In genomic region chr18:35024196-35024595, GRCh38 we compare ENCODE assay signal across 23 cellular contexts.
"Had no signal": no experiment of that assay in that cellular context is flagged by ENCODE, and none has a peak within 500 bp of the region (broad histone marks: within the 10 kb centered on the region; RNA-seq: fewer than 3 reads in every experiment).

No MANE protein-coding gene starts in this region.

- H3K27ac Mint-ChIP-seq: activated CD4-positive, alpha-beta T cell treated with anti-CD3 and anti-CD28 coated beads, Interleukin-2, amount 10 ng/mL, durations not matched to agents 7 days and 5 days; activated naive CD8-positive, alpha-beta T cell treated with anti-CD3 and anti-CD28 coated beads for 36 hours; activated T-cell treated with anti-CD3 and anti-CD28 coated beads, Interleukin-2, amount 50 U/mL, for 72 hours; effector memory CD8-positive, alpha-beta T cell had no signal

- H3K27me3 ChIP-seq: brain microvascular endothelial cell, neutrophil, suprapubic skin, tibial nerve had no signal

- H3K27ac ChIP-seq: brain microvascular endothelial cell, neutrophil, suprapubic skin, WERI-Rb-1 had no signal

- H3K4me3 Mint-ChIP-seq: activated CD4-positive, alpha-beta T cell treated with anti-CD3 and anti-CD28 coated beads, Interleukin-2, amount 10 ng/mL, durations not matched to agents 7 days and 5 days; activated naive CD8-positive, alpha-beta T cell treated with anti-CD3 and anti-CD28 coated beads for 36 hours; activated T-cell treated with anti-CD3 and anti-CD28 coated beads, Interleukin-2, amount 50 U/mL, for 72 hours; effector memory CD8-positive, alpha-beta T cell had no signal

- H3K36me3 Mint-ChIP-seq: activated naive CD8-positive, alpha-beta T cell treated with anti-CD3 and anti-CD28 coated beads for 36 hours had no signal

- DNase-seq: activated CD4-positive, alpha-beta T cell treated with anti-CD3 and anti-CD28 coated beads, Interleukin-2, amount 10 ng/mL, durations not matched to agents 7 days and 5 days; activated naive CD4-positive, alpha-beta T cell; activated naive CD8-positive, alpha-beta T cell treated with anti-CD3 and anti-CD28 coated beads for 36 hours; activated T-cell treated with anti-CD3 and anti-CD28 coated beads for 4 hours; activated T-cell treated with anti-CD3 and anti-CD28 coated beads, Interleukin-2, amount 50 U/mL, for 72 hours; amniotic stem cell; brain microvascular endothelial cell; cortex of kidney; effector memory CD8-positive, alpha-beta T cell; foreskin melanocyte; glutamatergic neuron; islet precursor cell; left ventricle myocardium inferior; stimulated activated naive CD4-positive, alpha-beta T cell; T-helper 9 cell; WERI-Rb-1 had no signal

- H3K36me3 ChIP-seq: brain microvascular endothelial cell, left ventricle myocardium inferior, neutrophil, suprapubic skin, tibial nerve, WERI-Rb-1 had no signal

- ATAC-seq: activated CD4-positive, CD25-positive, alpha-beta regulatory T cell treated with anti-CD3 and anti-CD28 coated beads, Interleukin-2, amount 50 U/mL, for 24 hours; activated T-cell treated with anti-CD3 and anti-CD28 coated beads, Interleukin-2, amount 50 U/mL, for 72 hours; effector memory CD8-positive, alpha-beta T cell had no signal

- H3K4me3 ChIP-seq: left ventricle myocardium inferior, suprapubic skin, tibial nerve had no signal

- H3K9me3 Mint-ChIP-seq: activated naive CD8-positive, alpha-beta T cell treated with anti-CD3 and anti-CD28 coated beads for 36 hours; activated T-cell treated with anti-CD3 and anti-CD28 coated beads, Interleukin-2, amount 50 U/mL, for 72 hours; effector memory CD8-positive, alpha-beta T cell; nephron had no signal

- FAIRE-seq: astrocyte, TTC549 had no signal

- H3K9me3 ChIP-seq: left ventricle myocardium inferior, neutrophil, suprapubic skin, tibial nerve had no signal

- H3K27me3 Mint-ChIP-seq: activated naive CD8-positive, alpha-beta T cell treated with anti-CD3 and anti-CD28 coated beads for 36 hours had no signal
